33 cellular contexts compared by ENCODE assay signal in genomic region chr5:115480900-115481299, GRCh38.
"Had no signal": no experiment of that assay in that cellular context is flagged by ENCODE, and none has a peak within 500 bp of the region (broad histone marks: within the 10 kb centered on the region; RNA-seq: fewer than 3 reads in every experiment).

No MANE protein-coding gene starts in this region.

- H3K4me1 Mint-ChIP-seq: activated T-helper 17 cell treated with anti-CD3 and anti-CD28 coated beads, Interleukin-2, amount 50 U/mL, for 72 hours; central memory CD8-positive, alpha-beta T cell; T-helper 17 cell; WTC11 had no signal

- H3K4me3 Mint-ChIP-seq: activated CD8-positive, alpha-beta T cell treated with anti-CD3 and anti-CD28 coated beads for 36 hours; activated naive CD8-positive, alpha-beta T cell; activated T-cell treated with anti-CD3 and anti-CD28 coated beads, Interleukin-2, amount 50 U/mL, for 4 hours; activated T-helper 17 cell treated with anti-CD3 and anti-CD28 coated beads, Interleukin-2, amount 50 U/mL, for 72 hours; central memory CD8-positive, alpha-beta T cell; dendritic cell treated with granulocyte-macrophage colony-stimulating factor and Interleukin-4, amounts not matched to agents 40 ng/mL and 50 ng/mL, for 4 days; T-helper 17 cell; T-helper 2 cell treated with Interferon-gamma antibody and Interleukin-4, amounts not matched to agents 5 μg/mL and 100 μg/mL, for 36 hours; WTC11 had no signal

- H3K36me3 Mint-ChIP-seq: activated naive CD8-positive, alpha-beta T cell; WTC11 had no signal

- H3K9me3 ChIP-seq: esophagus muscularis mucosa, gastrocnemius medialis had no signal

- H3K4me3 ChIP-seq: coronary artery, dorsolateral prefrontal cortex, esophagus muscularis mucosa, gastrocnemius medialis had no signal

- H3K4me1 ChIP-seq: esophagus muscularis mucosa, foreskin keratinocyte had no signal

- H3K9me3 Mint-ChIP-seq: activated CD8-positive, alpha-beta T cell treated with anti-CD3 and anti-CD28 coated beads for 36 hours; activated T-cell treated with anti-CD3 and anti-CD28 coated beads, Interleukin-2, amount 50 U/mL, for 4 hours; activated T-helper 17 cell treated with anti-CD3 and anti-CD28 coated beads, Interleukin-2, amount 50 U/mL, for 72 hours; central memory CD8-positive, alpha-beta T cell; T-helper 2 cell treated with Interferon-gamma antibody and Interleukin-4, amounts not matched to agents 5 μg/mL and 100 μg/mL, for 36 hours had no signal

- FAIRE-seq: astrocyte, bronchial epithelial cell had no signal

- H3K27me3 ChIP-seq: brain microvascular endothelial cell, dorsolateral prefrontal cortex, esophagus muscularis mucosa, foreskin keratinocyte, gastrocnemius medialis had no signal

- H3K27ac ChIP-seq: brain microvascular endothelial cell, coronary artery, dorsolateral prefrontal cortex, esophagus muscularis mucosa, foreskin keratinocyte, gastrocnemius medialis had no signal

- H3K27ac Mint-ChIP-seq: activated CD8-positive, alpha-beta T cell treated with anti-CD3 and anti-CD28 coated beads for 36 hours; activated naive CD8-positive, alpha-beta T cell; activated T-helper 17 cell treated with anti-CD3 and anti-CD28 coated beads, Interleukin-2, amount 50 U/mL, for 72 hours; T-helper 17 cell; T-helper 2 cell treated with Interferon-gamma antibody and Interleukin-4, amounts not matched to agents 5 μg/mL and 100 μg/mL, for 36 hours; WTC11 had no signal

- ATAC-seq: activated CD4-positive, CD25-positive, alpha-beta regulatory T cell treated with anti-CD3 and anti-CD28 coated beads, Interleukin-2, amount 50 U/mL, for 24 hours; activated CD8-positive, alpha-beta T cell treated with anti-CD3 and anti-CD28 coated beads for 36 hours; activated T-cell treated with anti-CD3 and anti-CD28 coated beads, Interleukin-2, amount 50 U/mL, for 4 hours; activated T-helper 17 cell treated with anti-CD3 and anti-CD28 coated beads, Interleukin-2, amount 50 U/mL, for 72 hours; foreskin keratinocyte; T-helper 17 cell had no signal

- H3K27me3 Mint-ChIP-seq: dendritic cell treated with granulocyte-macrophage colony-stimulating factor and Interleukin-4, amounts not matched to agents 40 ng/mL and 50 ng/mL, for 4 days had no signal

- DNase-seq: activated CD4-positive, alpha-beta T cell treated with anti-CD3 and anti-CD28 coated beads for 48 hours; activated CD4-positive, alpha-beta T cell treated with anti-CD3 and anti-CD28 coated beads, Interleukin-2, amount 50 U/mL, for 1 hour; activated CD4-positive, alpha-beta T cell treated with anti-CD3 and anti-CD28 coated beads, Interleukin-2, amount 50 U/mL, for 48 hours; activated CD8-positive, alpha-beta memory T cell treated with anti-CD3 and anti-CD28 coated beads for 24 hours; activated CD8-positive, alpha-beta T cell treated with anti-CD3 and anti-CD28 coated beads for 36 hours; activated effector memory CD4-positive, alpha-beta T cell treated with Interleukin-2 at 50 U/mL for 16 hours; activated gamma-delta T cell treated with Interleukin-2 at 50 U/mL for 16 hours; activated naive CD4-positive, alpha-beta T cell treated with anti-CD3 and anti-CD28 coated beads, Interleukin-2, amount 50 U/mL, for 16 hours; activated naive CD4-positive, alpha-beta T cell treated with Interleukin-2 at 50 U/mL for 16 hours; activated T-cell treated with anti-CD3 and anti-CD28 coated beads, Interleukin-2, amount 50 U/mL, for 4 hours; amniotic stem cell; anterior cingulate cortex; brain microvascular endothelial cell; dorsolateral prefrontal cortex; effector memory CD4-positive, alpha-beta T cell; erythroblast; foreskin keratinocyte; gastrocnemius medialis; glutamatergic neuron; T-helper 1 cell; T-helper 17 cell; T1000 had no signal

- H3K36me3 ChIP-seq: brain microvascular endothelial cell, esophagus muscularis mucosa, gastrocnemius medialis had no signal
